In genomic region chr18:76274470-76275289, GRCh38 we compare ENCODE assay signal across 9 cellular contexts.
DNase-seq lines count a peak whose midpoint lies in the region; ATAC-seq and TF ChIP-seq lines count a peak whose summit lies in the region.
"Had no signal": no experiment of that assay in that cellular context is flagged by ENCODE, and none has a peak within 500 bp of the region (broad histone marks: within the 10 kb centered on the region; RNA-seq: fewer than 3 reads in every experiment).

No MANE protein-coding gene starts in this region.

- TF ChIP-seq CTCF in BJ (IDR thresholded peaks at IDR 0.05; ENCODE audit: insufficient read depth, low read depth, low read length) (peak; percentile 31; the same call in 1 of the 2 replicates), RWPE2 (IDR thresholded peaks at IDR 0.05; ENCODE audit: poor library complexity, severe bottlenecking) (peak; percentile 24), suprapubic skin (IDR thresholded peaks at IDR 0.05) (peak in 1 of 2 donors; percentile 17)

- no peaks in the 10 kb centered on the region for H3K9me3 ChIP-seq in RWPE2 (ENCODE audit: severe bottlenecking)
- no peaks in the 10 kb centered on the region for H3K9me3 ChIP-seq in suprapubic skin

- no peak for DNase-seq in BJ (ENCODE audit: low read depth)
- DNase-seq in H4 (ENCODE audit: low spot score): peak; percentile 39
- DNase-seq in RWPE2 (ENCODE audit: low spot score): no peak
- DNase-seq in left kidney (ENCODE audit: low read depth, low spot score): peak; percentile 89
- DNase-seq in suprapubic skin (ENCODE audit: low spot score in 2 of 2): no peak
- no peak for DNase-seq in NCI-H446 (lab: John Stamatoyannopoulos, UW)
- DNase-seq: NCI-H1105 had no signal

- CTCF ChIA-PET in BJ (lab: Yijun Ruan, JAX): interaction anchor here (0.7 kb wide), 1 partner anchor 1584 kb away, joined by 3 read pairs; no protein-coding TSS in a partner anchor

- POLR2A ChIA-PET in BJ (lab: Charles Lee): no interaction called here

- peaks cover 2% of the 10 kb centered on the region for H3K27me3 ChIP-seq in BJ (ENCODE audit: control insufficient read depth, insufficient read depth, low read length)
- H3K27me3 ChIP-seq in RWPE2 (ENCODE audit: insufficient read depth, poor library complexity, severe bottlenecking): peaks cover 11% of the 10 kb centered on the region
- H3K27me3 ChIP-seq in suprapubic skin: peaks cover 4% of the 10 kb centered on the region

- no peaks in the 10 kb centered on the region for H3K36me3 ChIP-seq in BJ (ENCODE audit: control insufficient read depth, insufficient read depth, low read length)
- H3K36me3 ChIP-seq in RWPE2 (ENCODE audit: low read depth): no peaks in the 10 kb centered on the region
- no peaks in the 10 kb centered on the region for H3K36me3 ChIP-seq in suprapubic skin

- H3K4me1 ChIP-seq in RWPE2 (ENCODE audit: insufficient read depth, poor library complexity, severe bottlenecking) (no peaks in the 10 kb centered on the region), suprapubic skin (no peaks in the 10 kb centered on the region)

- no peak overlapping the region for H3K27ac ChIP-seq in RWPE2 (ENCODE audit: poor library complexity, severe bottlenecking)
- no peak overlapping the region for H3K27ac ChIP-seq in suprapubic skin

- H3K4me3 ChIP-seq in BJ (ENCODE audit: low read depth, low read length) (no peak overlapping the region), RWPE2 (ENCODE audit: severe bottlenecking) (no peak overlapping the region), suprapubic skin (no peak overlapping the region)

- peak; percentile 38; the same call in 1 of the 3 replicates for ATAC-seq in RWPE2 (ENCODE audit: low read depth)
- no peak for ATAC-seq in GM19328 (IDR thresholded peaks at IDR 0.05; ENCODE audit: unreplicated experiment)
- no peak for ATAC-seq in GM19467 (IDR thresholded peaks at IDR 0.05; ENCODE audit: unreplicated experiment)

- WGBS in suprapubic skin: 40% methylated on average over 16 of the region's 19 CpGs

- TF ChIP-seq POLR2A in suprapubic skin (IDR thresholded peaks at IDR 0.05): no peak

- no peak for TF ChIP-seq EP300 in suprapubic skin (IDR thresholded peaks at IDR 0.05)

Comparison
In these comparisons a context has a peak if more than half of its experiments do, and no peak if none do; other contexts are left out.
1. DNase-seq: peak in H4 (single experiment) and left kidney (single experiment); none in BJ (single experiment), RWPE2 (single experiment), suprapubic skin (0 of 2) and NCI-H446 (0 of 2).